Comparison of ENCODE assay signal across 1 cellular context in the genomic region with DNA sequence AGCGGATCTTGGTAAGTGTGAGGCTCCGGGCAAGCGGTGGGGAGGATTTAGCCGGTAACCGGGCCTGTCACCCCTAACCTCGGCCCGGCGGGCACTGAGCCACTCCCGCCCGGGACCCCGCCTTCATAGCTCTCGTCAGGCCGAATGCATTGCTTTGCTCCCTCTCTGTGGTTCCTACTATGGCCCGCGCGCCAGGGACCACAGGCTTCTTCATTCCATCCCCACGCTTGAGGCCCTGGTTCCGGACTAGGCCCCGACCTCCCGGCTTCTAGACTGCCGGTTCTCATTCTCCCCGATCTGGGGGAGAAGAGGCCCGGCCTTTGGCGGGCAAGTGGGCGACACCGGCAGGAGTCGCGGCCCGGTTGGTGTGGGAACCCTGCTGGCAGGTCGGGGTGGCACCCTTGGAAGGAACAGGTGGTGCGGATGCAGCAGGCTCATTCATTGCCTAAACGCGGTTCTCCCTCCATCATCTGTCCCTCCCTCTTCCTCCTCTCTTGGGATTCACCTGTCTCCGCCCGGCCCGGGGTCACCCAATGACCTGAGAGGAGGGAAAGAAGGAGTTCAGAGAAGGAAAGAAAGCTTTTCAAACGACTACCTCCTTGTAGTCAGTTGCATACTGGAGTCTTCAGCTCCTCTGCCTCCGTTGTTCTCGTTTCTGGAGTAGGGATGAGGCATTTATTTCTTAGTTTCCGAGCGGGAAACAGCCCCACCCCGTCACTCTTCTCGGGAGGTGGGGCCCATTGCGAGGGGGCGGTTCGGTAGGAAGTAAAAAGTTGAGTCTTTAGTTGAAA.
TF ChIP-seq lines count a peak whose summit lies in the region.

A gene (minus strand): TSS at position 657 of the 791 bp plus-strand sequence. CDS start 6,679 bp downstream, outside the sequence.

TF ChIP-seq in IMR-90, 13 proteins besides CTCF, POLR2A, EP300 and RAD21:
- TF ChIP-seq, protein P1, sequence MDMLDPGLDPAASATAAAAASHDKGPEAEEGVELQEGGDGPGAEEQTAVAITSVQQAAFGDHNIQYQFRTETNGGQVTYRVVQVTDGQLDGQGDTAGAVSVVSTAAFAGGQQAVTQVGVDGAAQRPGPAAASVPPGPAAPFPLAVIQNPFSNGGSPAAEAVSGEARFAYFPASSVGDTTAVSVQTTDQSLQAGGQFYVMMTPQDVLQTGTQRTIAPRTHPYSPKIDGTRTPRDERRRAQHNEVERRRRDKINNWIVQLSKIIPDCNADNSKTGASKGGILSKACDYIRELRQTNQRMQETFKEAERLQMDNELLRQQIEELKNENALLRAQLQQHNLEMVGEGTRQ (IDR thresholded peaks at IDR 0.05; ENCODE audit: low read depth, low read length) = no peak
- peak; percentile 63; the same call in 1 of the 2 replicates for TF ChIP-seq MAZ (IDR thresholded peaks at IDR 0.05; ENCODE audit: borderline replicate concordance, low read depth, low read length)
- TF ChIP-seq CHD1 (IDR thresholded peaks at IDR 0.05; ENCODE audit: low read depth, low read length) = 0 out of 2 replicates have a peak, but pooled peaks have one; percentile 5
- no peak for TF ChIP-seq CEBPB (IDR thresholded peaks at IDR 0.05; ENCODE audit: low read depth, low read length)
- TF ChIP-seq SMC3 (IDR thresholded peaks at IDR 0.05; ENCODE audit: low read depth, low read length) = no peak
